ENCODE assay signal across 17 cellular contexts in the genomic region with DNA sequence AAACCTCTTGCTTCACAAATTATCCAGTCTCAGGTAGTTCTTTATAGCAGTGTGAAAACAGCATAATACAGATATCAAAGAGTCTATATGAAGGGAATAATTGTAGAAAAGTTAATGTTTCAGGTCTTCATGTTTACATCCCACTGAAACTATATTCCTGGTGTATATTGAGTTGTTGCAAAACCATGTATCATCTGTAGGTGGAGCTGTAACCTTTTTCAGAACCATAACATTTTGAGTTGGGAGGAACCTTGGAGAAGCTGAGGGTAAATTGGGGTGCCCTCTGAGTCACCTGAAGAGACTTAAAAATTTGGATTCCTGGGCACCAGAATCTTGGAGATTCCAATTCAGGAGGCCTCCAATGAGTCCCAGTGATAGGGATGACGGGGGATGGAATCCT. TPM values are rescaled to one million over a fixed set of nuclear protein-coding genes. Genes with fewer than 3 reads are reported as not detected.
DNase-seq lines count a peak whose midpoint lies in the region; ATAC-seq and TF ChIP-seq lines count a peak whose summit lies in the region.
"Had no signal": no experiment of that assay in that cellular context is flagged by ENCODE, and none has a peak within 500 bp of the region (broad histone marks: within the 10 kb centered on the region; RNA-seq: fewer than 3 reads in every experiment).

No MANE protein-coding gene starts in this region.

- TF ChIP-seq CTCF in AG04450 (IDR thresholded peaks at IDR 0.05; ENCODE audit: low read depth, low read length) = 0 out of 2 replicates have a peak, but pooled peaks have one; percentile 5
- 0 out of 3 replicates have a peak, but pooled peaks have one; percentile 23 for TF ChIP-seq CTCF in GM12872 (IDR thresholded peaks at IDR 0.05; ENCODE audit: insufficient read depth, low read depth, low read length)
- TF ChIP-seq CTCF in Panc1 (IDR thresholded peaks at IDR 0.05) = peak; percentile 11; the same call in 1 of the 2 replicates
- peak; percentile 10 for TF ChIP-seq CTCF in fibroblast of the aortic adventitia (IDR thresholded peaks at IDR 0.05; ENCODE audit: insufficient read depth, low read length)

- DNase-seq in AG04450 (ENCODE audit: low read depth, low spot score) (no peak), Panc1 (ENCODE audit: low read depth, low spot score) (no peak), fibroblast of the aortic adventitia (ENCODE audit: low read depth) (no peak), posterior cingulate gyrus (no peak), AG08395 (ENCODE audit: low spot score) (no peak)
- DNase-seq: activated CD4-positive, alpha-beta T cell treated with anti-CD3 and anti-CD28 coated beads for 36 hours; CD4-positive, alpha-beta T cell; mesendoderm; NCI-H1048; NCI-H2107; NCI-H69; T-helper 2 cell had no signal

- no peaks in the 10 kb centered on the region for H3K4me1 ChIP-seq in Panc1 (ENCODE audit: control insufficient read depth, insufficient read depth, low read length)
- H3K4me1 ChIP-seq: breast epithelium had no signal

- in situ Hi-C loops in Panc1 (cut with HindIII; ENCODE audit: low pct_unique_long_range_greater_than_20kb, low sequenced_read_pairs) = no loop called here

- H3K4me3 ChIP-seq in AG04450 (ENCODE audit: low read depth, low read length) = no peak overlapping the region
- H3K4me3 ChIP-seq in Panc1 (ENCODE audit: low read depth in 2 of 2, low read length in 2 of 2) = no peak overlapping the region
- H3K4me3 ChIP-seq in fibroblast of the aortic adventitia (ENCODE audit: low read depth, low read length) = no peak overlapping the region
- H3K4me3 ChIP-seq: breast epithelium had no signal

- H3K36me3 ChIP-seq in Panc1 (ENCODE audit: control insufficient read depth, insufficient read depth, low read length) = no peaks in the 10 kb centered on the region
- H3K36me3 ChIP-seq: breast epithelium, neutrophil had no signal

- intact Hi-C loops in Panc1 (cut with micrococcal nuclease; ENCODE audit: unreplicated experiment) = no loop called here
- intact Hi-C loops in posterior cingulate gyrus (cut with DNase I) = no loop called here

- no TSS peak for BruUV-seq in Panc1 (replicated peaks; lab: Mats Ljungman, UMichigan)

- no peak overlapping the region for H3K27ac ChIP-seq in AG04450 (ENCODE audit: low read depth, low read length)
- no peak overlapping the region for H3K27ac ChIP-seq in Panc1 (ENCODE audit: low read length)
- H3K27ac ChIP-seq: breast epithelium, neutrophil had no signal

- H3K9me3 ChIP-seq in AG04450 (ENCODE audit: control insufficient read depth, insufficient read depth, low read length) (peaks cover 8% of the 10 kb centered on the region; the same call in 1 of the 2 replicates), Panc1 (ENCODE audit: control insufficient read depth, insufficient read depth, low read depth, low read length) (no peaks in the 10 kb centered on the region)
- H3K9me3 ChIP-seq: neutrophil had no signal

- CTCF ChIA-PET in AG04450 (lab: Charles Lee) = interaction anchor here (1.4 to 2.4 kb wide), 3 partner anchors 10 to 1194 kb away, joined by 3 to 5 read pairs (median 5); no protein-coding TSS in a partner anchor
- CTCF ChIA-PET in Panc1 (lab: Charles Lee) = no interaction called here

- POLR2A ChIA-PET in AG04450 (lab: Yijun Ruan, JAX) = no interaction called here
- POLR2A ChIA-PET in Panc1 (lab: Charles Lee) = no interaction called here

- ATAC-seq in Panc1 (no peak), GM21515 (IDR thresholded peaks at IDR 0.05; ENCODE audit: unreplicated experiment) (no peak), GM19397 (IDR thresholded peaks at IDR 0.05; ENCODE audit: unreplicated experiment) (no peak)
- ATAC-seq: activated CD4-positive, alpha-beta T cell treated with anti-CD3 and anti-CD28 coated beads for 36 hours had no signal

- H3K27me3 ChIP-seq in AG04450 (ENCODE audit: control insufficient read depth, insufficient read depth, low read length) = peaks cover 9% of the 10 kb centered on the region
- no peaks in the 10 kb centered on the region for H3K27me3 ChIP-seq in Panc1 (ENCODE audit: control insufficient read depth, insufficient read depth, low read length)
- H3K27me3 ChIP-seq: breast epithelium, neutrophil had no signal

RNA-seq across cellular contexts. Expression of a gene that starts 51.9 kb away (rescaled TPM):
- polyA plus RNA-seq in AG04450 (2011; rRNA removed) = 8.9 and 11.5 TPM in 2 replicates
- 11.9 and 12.4 TPM in 2 replicates for polyA minus RNA-seq in AG04450 (2011; rRNA and poly(A)+ RNA removed)
- total RNA-seq in Panc1 (2021; ENCODE audit: unreplicated experiment) (17.3 TPM), fibroblast of the aortic adventitia (ENCODE audit: low replicate concordance) (11.5 and 21.1 TPM in 2 replicates)
- 6.6 TPM for polyA plus RNA-seq in Panc1 (2012; ENCODE audit: insufficient read length)
